17 cellular contexts compared by ENCODE assay signal in genomic region chr6:167711784-167712183, GRCh38.
A peak's percentile ranks its signal among the peaks of the same experiment; 100 is the strongest.
DNase-seq lines count a peak whose midpoint lies in the region; ATAC-seq and TF ChIP-seq lines count a peak whose summit lies in the region.
"Had no signal": no experiment of that assay in that cellular context is flagged by ENCODE, and none has a peak within 500 bp of the region (broad histone marks: within the 10 kb centered on the region; RNA-seq: fewer than 3 reads in every experiment).

No MANE protein-coding gene starts in this region.

- H3K36me3 ChIP-seq in duodenal mucosa (ENCODE audit: control insufficient read depth in 1 of 2, insufficient read depth in 2 of 2, low read length in 2 of 2) (no peaks in the 10 kb centered on the region), mucosa of rectum (ENCODE audit: control insufficient read depth in 2 of 2, insufficient read depth in 2 of 2, low read length in 2 of 2) (no peaks in the 10 kb centered on the region), spleen (no peaks in the 10 kb centered on the region)

- H3K4me3 Mint-ChIP-seq in activated CD4-positive, alpha-beta memory T cell treated with anti-CD3 and anti-CD28 coated beads, Interleukin-2, amount 10 ng/mL, durations not matched to agents 7 days and 5 days, result no peak overlapping the region
- H3K4me3 Mint-ChIP-seq in activated CD4-positive, alpha-beta memory T cell treated with anti-CD3 and anti-CD28 coated beads for 36 hours, result no peak overlapping the region
- H3K4me3 Mint-ChIP-seq in HFFc6, result no peak overlapping the region

- TF ChIP-seq POLR2A in spleen (IDR thresholded peaks at IDR 0.05), result no peak

- no peaks in the 10 kb centered on the region for H3K36me3 Mint-ChIP-seq in activated CD4-positive, alpha-beta memory T cell treated with anti-CD3 and anti-CD28 coated beads, Interleukin-2, amount 10 ng/mL, durations not matched to agents 7 days and 5 days (ENCODE audit: low read depth)
- no peaks in the 10 kb centered on the region for H3K36me3 Mint-ChIP-seq in activated CD4-positive, alpha-beta memory T cell treated with anti-CD3 and anti-CD28 coated beads for 36 hours
- H3K36me3 Mint-ChIP-seq in HFFc6 (ENCODE audit: low read depth), result peaks cover 4% of the 10 kb centered on the region; the same call in 1 of the 2 replicates

- POLR2A ChIA-PET in activated CD4-positive, alpha-beta memory T cell treated with anti-CD3 and anti-CD28 coated beads, Interleukin-2, amount 10 ng/mL, durations not matched to agents 7 days and 5 days (lab: Charles Lee), result no interaction called here
- POLR2A ChIA-PET in activated CD4-positive, alpha-beta memory T cell treated with anti-CD3 and anti-CD28 coated beads for 36 hours (lab: Charles Lee), result no interaction called here

- H3K27ac Mint-ChIP-seq in activated CD4-positive, alpha-beta memory T cell treated with anti-CD3 and anti-CD28 coated beads, Interleukin-2, amount 10 ng/mL, durations not matched to agents 7 days and 5 days, result no peak overlapping the region
- H3K27ac Mint-ChIP-seq in activated CD4-positive, alpha-beta memory T cell treated with anti-CD3 and anti-CD28 coated beads for 36 hours, result no peak overlapping the region
- H3K27ac Mint-ChIP-seq in HFFc6, result no peak overlapping the region

- H3K4me3 ChIP-seq in duodenal mucosa (ENCODE audit: low read depth in 1 of 2, low read length in 2 of 2), result peak overlapping the region; percentile 53 to 67
- peak overlapping the region; percentile 66 to 68 for H3K4me3 ChIP-seq in mucosa of rectum (ENCODE audit: low read length in 2 of 2)
- no peak overlapping the region for H3K4me3 ChIP-seq in spleen

- H3K27ac ChIP-seq in duodenal mucosa (ENCODE audit: low read depth, low read length) (no peak overlapping the region), mucosa of rectum (ENCODE audit: low read depth in 2 of 2, low read length in 2 of 2) (peak overlapping the region; percentile 88 to 92), spleen (peak overlapping the region in 1 of 8 donors; percentile 55)
- H3K27ac ChIP-seq: 22Rv1, HL-60 had no signal

- CTCF ChIA-PET in activated CD4-positive, alpha-beta memory T cell treated with anti-CD3 and anti-CD28 coated beads, Interleukin-2, amount 10 ng/mL, durations not matched to agents 7 days and 5 days (lab: Charles Lee), result no interaction called here
- CTCF ChIA-PET in activated CD4-positive, alpha-beta memory T cell treated with anti-CD3 and anti-CD28 coated beads for 36 hours (lab: Charles Lee), result no interaction called here

- H3K9ac ChIP-seq in duodenal mucosa (ENCODE audit: low read depth in 1 of 2, low read length in 2 of 2) (peak overlapping the region in 1 of 2 donors; percentile 45), mucosa of rectum (ENCODE audit: low read depth in 1 of 2, low read length in 2 of 2) (peak overlapping the region; percentile 56 to 74)

- H3K9me3 ChIP-seq in duodenal mucosa (ENCODE audit: control insufficient read depth in 1 of 2, low read length in 2 of 2), result no peaks in the 10 kb centered on the region
- no peaks in the 10 kb centered on the region for H3K9me3 ChIP-seq in mucosa of rectum (ENCODE audit: control insufficient read depth in 2 of 2, low read length in 2 of 2)
- no peaks in the 10 kb centered on the region for H3K9me3 ChIP-seq in spleen

- 54 to 82% (median 73%) methylated on average over 4 to 5 of the region's 5 CpGs for WGBS in spleen, 5 donors

- DNase-seq in activated CD4-positive, alpha-beta memory T cell treated with anti-CD3 and anti-CD28 coated beads, Interleukin-2, amount 10 ng/mL, durations not matched to agents 7 days and 5 days, result peak; percentile 0
- no peak for DNase-seq in activated CD4-positive, alpha-beta memory T cell treated with anti-CD3 and anti-CD28 coated beads for 36 hours
- peak; percentile 39 for DNase-seq in spleen
- DNase-seq in HFFc6, result no peak
- no peak for DNase-seq in stimulated activated CD4-positive, alpha-beta T cell treated with anti-CD3 and anti-CD28 coated beads, Interleukin-1b, Interleukin-23, amount 100 ng/mL, for 48 hours
- DNase-seq: DMS79 treated with DMSO at 0.1 percent for 48 hours, IMR-90, NCI-H1417, NCI-H187, NCI-H2107, NCI-H510A, NCI-H748 treated with DMSO at 0.1 percent for 48 hours had no signal

- intact Hi-C loops in activated CD4-positive, alpha-beta memory T cell treated with anti-CD3 and anti-CD28 coated beads for 36 hours (cut with micrococcal nuclease), result no loop called here
- intact Hi-C loops in spleen (cut with DNase I; ENCODE audit: low total_unique reads), result no loop called here

- peaks cover 13 to 15% of the 10 kb centered on the region in 2 donors for H3K4me1 ChIP-seq in duodenal mucosa (ENCODE audit: control insufficient read depth in 1 of 2, insufficient read depth in 2 of 2, low read length in 2 of 2)
- H3K4me1 ChIP-seq in mucosa of rectum (ENCODE audit: control insufficient read depth in 2 of 2, insufficient read depth in 2 of 2, low read length in 2 of 2), result peaks cover 3 to 22% of the 10 kb centered on the region in 2 donors
- peaks cover 0 to 45% (median 16%) of the 10 kb centered on the region in 6 donors for H3K4me1 ChIP-seq in spleen

- no peak for ATAC-seq in HG02840 (IDR thresholded peaks at IDR 0.05; ENCODE audit: low FRiP score, unreplicated experiment)

- peaks cover 11% of the 10 kb centered on the region for H3K4me1 Mint-ChIP-seq in activated CD4-positive, alpha-beta memory T cell treated with anti-CD3 and anti-CD28 coated beads, Interleukin-2, amount 10 ng/mL, durations not matched to agents 7 days and 5 days
- H3K4me1 Mint-ChIP-seq in activated CD4-positive, alpha-beta memory T cell treated with anti-CD3 and anti-CD28 coated beads for 36 hours (ENCODE audit: low read depth), result peaks cover 6% of the 10 kb centered on the region
- no peaks in the 10 kb centered on the region for H3K4me1 Mint-ChIP-seq in HFFc6 (ENCODE audit: low read depth)

- peaks cover 83% of the 10 kb centered on the region for H3K27me3 Mint-ChIP-seq in activated CD4-positive, alpha-beta memory T cell treated with anti-CD3 and anti-CD28 coated beads, Interleukin-2, amount 10 ng/mL, durations not matched to agents 7 days and 5 days
- H3K27me3 Mint-ChIP-seq in activated CD4-positive, alpha-beta memory T cell treated with anti-CD3 and anti-CD28 coated beads for 36 hours, result peaks cover 66% of the 10 kb centered on the region
- H3K27me3 Mint-ChIP-seq in HFFc6 (ENCODE audit: insufficient read depth), result peaks cover 5% of the 10 kb centered on the region; the same call in 1 of the 2 replicates

- H3K27me3 ChIP-seq in duodenal mucosa (ENCODE audit: control insufficient read depth in 1 of 2, insufficient read depth in 2 of 2, low read length in 2 of 2) (no peaks in the 10 kb centered on the region), mucosa of rectum (ENCODE audit: control insufficient read depth in 2 of 2, insufficient read depth in 2 of 2, low read length in 2 of 2) (no peaks in the 10 kb centered on the region), spleen (replicated peaks in 1 of 7) (peaks cover 0 to 70% (median 11%) of the 10 kb centered on the region in 7 donors)

- H3K9me3 Mint-ChIP-seq in activated CD4-positive, alpha-beta memory T cell treated with anti-CD3 and anti-CD28 coated beads, Interleukin-2, amount 10 ng/mL, durations not matched to agents 7 days and 5 days, result no peaks in the 10 kb centered on the region
- no peaks in the 10 kb centered on the region for H3K9me3 Mint-ChIP-seq in activated CD4-positive, alpha-beta memory T cell treated with anti-CD3 and anti-CD28 coated beads for 36 hours
- H3K9me3 Mint-ChIP-seq in HFFc6, result peaks cover 39% of the 10 kb centered on the region

- no peak for TF ChIP-seq CTCF in spleen (IDR thresholded peaks at IDR 0.05 in 8 of 11, conservative IDR thresholded peaks at IDR 0.05 in 3 of 11)
- TF ChIP-seq CTCF in HFFc6 (IDR thresholded peaks at IDR 0.05), result no peak

Comparison
In these comparisons a context has a peak if more than half of its experiments do, and no peak if none do; other contexts are left out.
1. DNase-seq: peak in activated CD4-positive, alpha-beta memory T cell treated with anti-CD3 and anti-CD28 coated beads, Interleukin-2, amount 10 ng/mL, durations not matched to agents 7 days and 5 days (single experiment) and spleen (single experiment); none in activated CD4-positive, alpha-beta memory T cell treated with anti-CD3 and anti-CD28 coated beads for 36 hours (single experiment), HFFc6 (single experiment) and stimulated activated CD4-positive, alpha-beta T cell treated with anti-CD3 and anti-CD28 coated beads, Interleukin-1b, Interleukin-23, amount 100 ng/mL, for 48 hours (single experiment).
2. H3K4me3 ChIP-seq: peak in duodenal mucosa (2 of 2) and mucosa of rectum (2 of 2); none in spleen (0 of 8).